8 cellular contexts compared by ENCODE assay signal in the genomic region with DNA sequence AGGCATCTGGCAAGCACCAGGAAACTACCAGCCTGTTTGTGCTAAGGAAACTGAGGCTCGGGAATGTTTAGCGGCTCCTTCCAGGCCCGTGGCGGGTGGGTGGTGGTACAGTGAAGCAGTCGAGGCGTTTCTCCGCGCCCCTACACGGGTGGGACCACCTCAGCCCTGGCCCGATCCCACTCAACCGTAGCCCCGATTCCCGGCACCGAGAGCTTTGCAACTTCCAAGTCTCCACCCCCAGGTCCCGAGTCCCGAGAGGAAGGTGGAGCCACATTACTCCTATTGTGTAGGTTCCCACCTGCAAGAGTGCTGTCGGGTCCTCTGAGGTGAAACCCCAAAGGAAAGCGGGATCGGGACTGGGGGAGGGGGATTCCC. TPM values are rescaled to one million over a fixed set of nuclear protein-coding genes. Genes with fewer than 3 reads are reported as not detected.
DNase-seq lines count a peak whose midpoint lies in the region; ATAC-seq lines count a peak whose summit lies in the region.

No MANE protein-coding gene starts in this region.

- no peaks in the 10 kb centered on the region for H3K27me3 ChIP-seq in HUES6 (ENCODE audit: control insufficient read depth, insufficient read depth, low read length)

- no peak for ATAC-seq in activated naive CD8-positive, alpha-beta T cell treated with anti-CD3 and anti-CD28 coated beads, Interleukin-2, amount 10 ng/mL, durations not matched to agents 7 days and 5 days (ENCODE audit: low read depth)
- ATAC-seq in stimulated activated naive CD8-positive, alpha-beta T cell treated with anti-CD3 and anti-CD28 coated beads, Interleukin-15, amount 100 ng/mL, for 72 hours, result peak; percentile 1

- H3K9me3 Mint-ChIP-seq in activated naive CD8-positive, alpha-beta T cell treated with anti-CD3 and anti-CD28 coated beads, Interleukin-2, amount 10 ng/mL, durations not matched to agents 7 days and 5 days, result no peaks in the 10 kb centered on the region
- H3K9me3 Mint-ChIP-seq in stimulated activated naive CD8-positive, alpha-beta T cell treated with anti-CD3 and anti-CD28 coated beads, Interleukin-15, amount 100 ng/mL, for 72 hours, result no peaks in the 10 kb centered on the region

- peaks cover 11% of the 10 kb centered on the region; the same call in 1 of the 2 replicates for H3K4me1 ChIP-seq in HUES6 (ENCODE audit: control insufficient read depth, insufficient read depth, low read length)

- peak overlapping the region; percentile 68 for H3K4me3 ChIP-seq in HUES6 (ENCODE audit: low read depth, low read length)
- H3K4me3 ChIP-seq in iPS-18c (ENCODE audit: insufficient read depth, low read depth, low read length), result peak overlapping the region; percentile 88

- H3K4me1 Mint-ChIP-seq in activated naive CD8-positive, alpha-beta T cell treated with anti-CD3 and anti-CD28 coated beads, Interleukin-2, amount 10 ng/mL, durations not matched to agents 7 days and 5 days, result peaks cover 20% of the 10 kb centered on the region
- peaks cover 46% of the 10 kb centered on the region for H3K4me1 Mint-ChIP-seq in stimulated activated naive CD8-positive, alpha-beta T cell treated with anti-CD3 and anti-CD28 coated beads, Interleukin-15, amount 100 ng/mL, for 72 hours

- POLR2A ChIA-PET in activated naive CD8-positive, alpha-beta T cell treated with anti-CD3 and anti-CD28 coated beads, Interleukin-2, amount 10 ng/mL, durations not matched to agents 7 days and 5 days (lab: Charles Lee), result interaction anchor here (0.6 to 2.1 kb wide), 21 partner anchors 9 to 479 kb away, joined by 3 to 22 read pairs (median 4); a partner anchor contains a TSS

- H3K27ac Mint-ChIP-seq in activated naive CD8-positive, alpha-beta T cell treated with anti-CD3 and anti-CD28 coated beads, Interleukin-2, amount 10 ng/mL, durations not matched to agents 7 days and 5 days, result peak overlapping the region; percentile 88
- H3K27ac Mint-ChIP-seq in stimulated activated naive CD8-positive, alpha-beta T cell treated with anti-CD3 and anti-CD28 coated beads, Interleukin-15, amount 100 ng/mL, for 72 hours, result peak overlapping the region; percentile 89 to 95

- H3K27ac ChIP-seq in HUES6 (ENCODE audit: low read depth, low read length), result peak overlapping the region; percentile 26

- peak overlapping the region; percentile 78 for H3K9ac ChIP-seq in HUES6 (ENCODE audit: low read length)

- H3K9me3 ChIP-seq in HUES6 (ENCODE audit: control insufficient read depth, insufficient read depth, low read depth, low read length) (no peaks in the 10 kb centered on the region), iPS-18c (ENCODE audit: control insufficient read depth, insufficient read depth, low read length) (no peaks in the 10 kb centered on the region)

- H3K27me3 Mint-ChIP-seq in activated naive CD8-positive, alpha-beta T cell treated with anti-CD3 and anti-CD28 coated beads, Interleukin-2, amount 10 ng/mL, durations not matched to agents 7 days and 5 days, result no peaks in the 10 kb centered on the region
- H3K27me3 Mint-ChIP-seq in stimulated activated naive CD8-positive, alpha-beta T cell treated with anti-CD3 and anti-CD28 coated beads, Interleukin-15, amount 100 ng/mL, for 72 hours, result no peaks in the 10 kb centered on the region

- peaks cover 19% of the 10 kb centered on the region for H3K36me3 ChIP-seq in HUES6 (ENCODE audit: control insufficient read depth, insufficient read depth, low read length)

- H3K36me3 Mint-ChIP-seq in activated naive CD8-positive, alpha-beta T cell treated with anti-CD3 and anti-CD28 coated beads, Interleukin-2, amount 10 ng/mL, durations not matched to agents 7 days and 5 days, result no peaks in the 10 kb centered on the region

- DNase-seq in NCI-H2227 (lab: John Stamatoyannopoulos, UW; ENCODE audit: unreplicated experiment) (peak; percentile 91), NCI-H2227 treated with DMSO at 0.1 percent for 48 hours (lab: John Stamatoyannopoulos, UW) (no peak), A172 (ENCODE audit: low spot score) (no peak)
- DNase-seq in activated naive CD8-positive, alpha-beta T cell treated with anti-CD3 and anti-CD28 coated beads, Interleukin-2, amount 10 ng/mL, durations not matched to agents 7 days and 5 days, result no peak
- DNase-seq in stimulated activated naive CD8-positive, alpha-beta T cell treated with anti-CD3 and anti-CD28 coated beads, Interleukin-15, amount 100 ng/mL, for 72 hours, result no peak
- DNase-seq in activated CD8-positive, alpha-beta memory T cell treated with anti-CD3 and anti-CD28 coated beads, Interleukin-2, amount 50 U/mL, for 48 hours, result no peak

- peak overlapping the region; percentile 94 for H3K4me3 Mint-ChIP-seq in activated naive CD8-positive, alpha-beta T cell treated with anti-CD3 and anti-CD28 coated beads, Interleukin-2, amount 10 ng/mL, durations not matched to agents 7 days and 5 days
- peak overlapping the region; percentile 89 to 94 for H3K4me3 Mint-ChIP-seq in stimulated activated naive CD8-positive, alpha-beta T cell treated with anti-CD3 and anti-CD28 coated beads, Interleukin-15, amount 100 ng/mL, for 72 hours

RNA-seq across cellular contexts. Expression of a gene that starts 0.5 kb away (rescaled TPM):
- 10 to 100 TPM; 44.9 to 45.7 TPM for total RNA-seq in activated naive CD8-positive, alpha-beta T cell treated with anti-CD3 and anti-CD28 coated beads, Interleukin-2, amount 10 ng/mL, durations not matched to agents 7 days and 5 days
- total RNA-seq in A172 (2014; rRNA removed; shearing (Covaris generic)), result 76.7 and 79.7 TPM in 2 replicates

RNA-seq across cellular contexts. Expression of a gene that starts 13.0 kb away (rescaled TPM):
- 10 to 100 TPM; 10.6 to 10.7 TPM for total RNA-seq in activated naive CD8-positive, alpha-beta T cell treated with anti-CD3 and anti-CD28 coated beads, Interleukin-2, amount 10 ng/mL, durations not matched to agents 7 days and 5 days
- 13.3 and 16.1 TPM in 2 replicates for total RNA-seq in A172 (2014; rRNA removed; shearing (Covaris generic))

RNA-seq across cellular contexts. Expression of a gene that starts 30.7 kb away (rescaled TPM):
- 10 to 100 TPM; 22.6 to 26.4 TPM for total RNA-seq in activated naive CD8-positive, alpha-beta T cell treated with anti-CD3 and anti-CD28 coated beads, Interleukin-2, amount 10 ng/mL, durations not matched to agents 7 days and 5 days
- 14.7 and 22.0 TPM in 2 replicates for total RNA-seq in A172 (2014; rRNA removed; shearing (Covaris generic))

RNA-seq across cellular contexts. Expression of a gene that starts 41.1 kb away (rescaled TPM):
- 10 to 100 TPM; 53.9 to 64.4 TPM for total RNA-seq in activated naive CD8-positive, alpha-beta T cell treated with anti-CD3 and anti-CD28 coated beads, Interleukin-2, amount 10 ng/mL, durations not matched to agents 7 days and 5 days
- total RNA-seq in A172 (2014; rRNA removed; shearing (Covaris generic)), result 80.0 and 127 TPM in 2 replicates

RNA-seq across cellular contexts. Expression of a gene that starts 58.9 kb away (rescaled TPM):
- total RNA-seq in activated naive CD8-positive, alpha-beta T cell treated with anti-CD3 and anti-CD28 coated beads, Interleukin-2, amount 10 ng/mL, durations not matched to agents 7 days and 5 days, result under 1 TPM; 0.23 to 0.67 TPM
- not detected in 2 replicates for total RNA-seq in A172 (2014; rRNA removed; shearing (Covaris generic))
